ENCODE assay signal across 9 cellular contexts in genomic region chr12:6226002-6226700, GRCh38. TPM values are rescaled to one million over a fixed set of nuclear protein-coding genes. Genes with fewer than 3 reads are reported as not detected.
DNase-seq lines count a peak whose midpoint lies in the region; ATAC-seq and TF ChIP-seq lines count a peak whose summit lies in the region.
"Had no signal": no experiment of that assay in that cellular context is flagged by ENCODE, and none has a peak within 500 bp of the region (broad histone marks: within the 10 kb centered on the region; RNA-seq: fewer than 3 reads in every experiment).

No MANE protein-coding gene starts in this region.

- no peak overlapping the region for H3K4me3 ChIP-seq in adrenal gland
- H3K4me3 ChIP-seq in ovary, result peak overlapping the region; percentile 5

- H3K27me3 ChIP-seq in adrenal gland (no peaks in the 10 kb centered on the region), ovary (no peaks in the 10 kb centered on the region)

- no peak for ATAC-seq in GM21447 (IDR thresholded peaks at IDR 0.05; ENCODE audit: unreplicated experiment)

- H3K27ac ChIP-seq in adrenal gland (peak overlapping the region; percentile 25 to 95 (median 85)), ovary (peak overlapping the region; percentile 59 to 83)

- TF ChIP-seq EP300 in ovary (IDR thresholded peaks at IDR 0.05), result peak; percentile 13

- H3K36me3 ChIP-seq in adrenal gland (replicated peaks in 1 of 2) (peaks cover 0 to 21% of the 10 kb centered on the region in 2 donors), ovary (no peaks in the 10 kb centered on the region)

- WGBS in adrenal gland, 4 donors, result 28 to 45% (median 38%) methylated on average over 12 of the region's 12 CpGs
- WGBS in ovary, 3 donors, result 1 to 4% (median 2%) methylated on average over 12 of the region's 12 CpGs

- peak; percentile 83 for DNase-seq in Ammon's horn (ENCODE audit: low spot score)
- DNase-seq in adrenal gland, result peak in 6 of 7 donors; percentile 82 to 91 (median 87)
- peak in 34 of 42 donors; percentile 40 to 86 (median 67) for DNase-seq in head of caudate nucleus
- peak; percentile 85 to 88 (median 85) for DNase-seq in ovary
- DNase-seq in activated naive CD4-positive, alpha-beta T cell treated with anti-CD3 and anti-CD28 coated beads, Interleukin-2, amount 50 U/mL, for 16 hours, result no peak
- no peak for DNase-seq in SK-N-DZ (ENCODE audit: low spot score)
- no peak for DNase-seq in NCI-H146 (lab: John Stamatoyannopoulos, UW)
- DNase-seq: COR-L47 had no signal

- no peak for TF ChIP-seq CTCF in adrenal gland (IDR thresholded peaks at IDR 0.05)
- TF ChIP-seq CTCF in ovary (IDR thresholded peaks at IDR 0.05), result no peak

- H3K9me3 ChIP-seq in adrenal gland (replicated peaks in 1 of 3) (no peaks in the 10 kb centered on the region), ovary (no peaks in the 10 kb centered on the region)

- TF ChIP-seq POLR2A in adrenal gland (IDR thresholded peaks at IDR 0.05) (peak in 1 of 2 donors; percentile 49), ovary (IDR thresholded peaks at IDR 0.05) (peak; percentile 45)

- H3K4me1 ChIP-seq in adrenal gland (replicated peaks in 1 of 2) (peaks cover 66 to 91% of the 10 kb centered on the region in 2 donors), ovary (ENCODE audit: insufficient read depth) (peaks cover 3% of the 10 kb centered on the region)

- intact Hi-C loops in adrenal gland (cut with DNase I) (no loop called here), head of caudate nucleus (cut with DNase I) (no loop called here), ovary (cut with DNase I) (no loop called here)

RNA-seq across cellular contexts. Expression of gene CD9, which starts 26.0 kb away (rescaled TPM):
- 100 to 1,000 TPM; 165 to 461 (median 322) TPM for total RNA-seq in adrenal gland
- polyA plus RNA-seq in adrenal gland, result 100 to 1,000 TPM in 2 of 3 donors, 10 to 100 TPM in 1; 66.3 to 244 (median 139) TPM
- total RNA-seq in ovary, result 100 to 1,000 TPM in 1 of 7 donors, 10 to 100 TPM in 6; 23.9 to 372 (median 49.2) TPM
- polyA plus RNA-seq in ovary, result 100 to 1,000 TPM in 1 of 2 donors, 10 to 100 TPM in 1; 67.0 to 244 TPM
- 108 and 135 TPM in 2 replicates for polyA plus RNA-seq in SK-N-DZ (2014; cell fraction: cytosol; rRNA removed)
- 46.5 and 66.6 TPM in 2 replicates for polyA plus RNA-seq in SK-N-DZ (2014; cell fraction: nucleus; rRNA removed)

Comparison
In these comparisons a context has a peak if more than half of its experiments do, and no peak if none do; other contexts are left out.
1. DNase-seq: peak in Ammon's horn (single experiment), adrenal gland (6 of 7), head of caudate nucleus (34 of 42) and ovary (5 of 5); none in activated naive CD4-positive, alpha-beta T cell treated with anti-CD3 and anti-CD28 coated beads, Interleukin-2, amount 50 U/mL, for 16 hours (single experiment), SK-N-DZ (single experiment) and NCI-H146 (single experiment).